Comparison of ENCODE assay signal across 37 cellular contexts in genomic region chr19:3645726-3646125, GRCh38.
"Had no signal": no experiment of that assay in that cellular context is flagged by ENCODE, and none has a peak within 500 bp of the region (broad histone marks: within the 10 kb centered on the region; RNA-seq: fewer than 3 reads in every experiment).

No MANE protein-coding gene starts in this region.

- H3K27ac ChIP-seq: adrenal gland, ascending aorta, breast epithelium, cardiac muscle cell, coronary artery, epithelial cell of prostate, esophagus squamous epithelium, heart right ventricle, WERI-Rb-1 had no signal

- ATAC-seq: activated CD4-positive, CD25-positive, alpha-beta regulatory T cell treated with anti-CD3 and anti-CD28 coated beads, Interleukin-2, amount 50 U/mL, for 24 hours; activated CD8-positive, alpha-beta memory T cell treated with anti-CD3 and anti-CD28 coated beads, Interleukin-2, amount 10 ng/mL, durations not matched to agents 7 days and 5 days; activated CD8-positive, alpha-beta T cell treated with anti-CD3 and anti-CD28 coated beads, Interleukin-2, amount 10 ng/mL, durations not matched to agents 7 days and 5 days; activated naive CD8-positive, alpha-beta T cell treated with anti-CD3 and anti-CD28 coated beads, Interleukin-2, amount 50 U/mL, for 24 hours; gastroesophageal sphincter; T-helper 17 cell had no signal

- H3K36me3 Mint-ChIP-seq: activated CD8-positive, alpha-beta memory T cell treated with anti-CD3 and anti-CD28 coated beads, Interleukin-2, amount 10 ng/mL, durations not matched to agents 7 days and 5 days; activated naive CD8-positive, alpha-beta T cell treated with anti-CD3 and anti-CD28 coated beads for 36 hours had no signal

- H3K9me3 Mint-ChIP-seq: activated B cell treated with CpG ODN at 0.5 μM for 24 hours; activated naive CD4-positive, alpha-beta T cell treated with anti-CD3 and anti-CD28 coated beads for 36 hours; activated naive CD4-positive, alpha-beta T cell treated with anti-CD3 and anti-CD28 coated beads, Interleukin-2, amount 50 U/mL, for 24 hours; activated naive CD8-positive, alpha-beta T cell treated with anti-CD3 and anti-CD28 coated beads for 36 hours; activated naive CD8-positive, alpha-beta T cell treated with anti-CD3 and anti-CD28 coated beads, Interleukin-2, amount 50 U/mL, for 24 hours; activated T-helper 1 cell treated with anti-CD3 and anti-CD28 coated beads, Interleukin-12 subunit alpha, Interleukin-12 subunit beta, Interleukin-2, Interleukin-4 antibody, amounts not matched to agents 30 ng/mL and 10 ng/mL and 1 ng/mL, durations not matched to agents 14 hours and 24 hours and 36 hours; activated T-helper 2 cell treated with anti-CD3 and anti-CD28 coated beads, Interferon-gamma antibody, Interleukin-2, Interleukin-4, amounts not matched to agents 10 μg/mL and 5 μg/mL and 100 μg/mL, durations not matched to agents 14 hours and 24 hours and 36 hours; brain; dendritic cell treated with granulocyte-macrophage colony-stimulating factor and Interleukin-4, amounts not matched to agents 40 ng/mL and 50 ng/mL, for 4 days; T-helper 2 cell treated with Interferon-gamma antibody and Interleukin-4, amounts not matched to agents 5 μg/mL and 100 μg/mL, for 36 hours had no signal

- DNase-seq: activated B cell treated with CpG ODN at 0.5 μM for 24 hours; activated CD4-positive, alpha-beta T cell treated with anti-CD3 and anti-CD28 coated beads for 48 hours; activated CD4-positive, alpha-beta T cell treated with anti-CD3 and anti-CD28 coated beads, Interleukin-2, amount 50 U/mL, for 1 hour; activated CD4-positive, alpha-beta T cell treated with anti-CD3 and anti-CD28 coated beads, Interleukin-2, amount 50 U/mL, for 48 hours; activated CD8-positive, alpha-beta memory T cell treated with anti-CD3 and anti-CD28 coated beads, Interleukin-2, amount 10 ng/mL, durations not matched to agents 7 days and 5 days; activated CD8-positive, alpha-beta memory T cell treated with anti-CD3 and anti-CD28 coated beads, Interleukin-2, amount 50 U/mL, for 4 hours; activated CD8-positive, alpha-beta T cell treated with anti-CD3 and anti-CD28 coated beads, Interleukin-2, amount 10 ng/mL, durations not matched to agents 7 days and 5 days; activated effector memory CD4-positive, alpha-beta T cell treated with anti-CD3 and anti-CD28 coated beads, Interleukin-2, amount 50 U/mL, for 16 hours; activated naive CD4-positive, alpha-beta T cell treated with anti-CD3 and anti-CD28 coated beads for 36 hours; activated naive CD8-positive, alpha-beta T cell treated with anti-CD3 and anti-CD28 coated beads for 36 hours; activated naive CD8-positive, alpha-beta T cell treated with anti-CD3 and anti-CD28 coated beads, Interleukin-2, amount 50 U/mL, for 24 hours; activated T-cell treated with anti-CD3 and anti-CD28 coated beads, Interleukin-2, amount 50 U/mL, for 1 hour; activated T-cell treated with anti-CD3 and anti-CD28 coated beads, Interleukin-2, amount 50 U/mL, for 48 hours; adrenal gland; central memory CD4-positive, alpha-beta T cell; cerebellar nuclear complex; effector CD4-positive, alpha-beta T cell; esophagus squamous epithelium; foreskin melanocyte; heart right ventricle; T-helper 1 cell; T-helper 17 cell; T1000; WERI-Rb-1 had no signal

- H3K4me1 Mint-ChIP-seq: activated B cell treated with CpG ODN at 0.5 μM for 24 hours; activated CD8-positive, alpha-beta memory T cell treated with anti-CD3 and anti-CD28 coated beads, Interleukin-2, amount 10 ng/mL, durations not matched to agents 7 days and 5 days; activated naive CD4-positive, alpha-beta T cell treated with anti-CD3 and anti-CD28 coated beads, Interleukin-2, amount 50 U/mL, for 24 hours; activated naive CD8-positive, alpha-beta T cell treated with anti-CD3 and anti-CD28 coated beads for 36 hours; activated naive CD8-positive, alpha-beta T cell treated with anti-CD3 and anti-CD28 coated beads, Interleukin-2, amount 50 U/mL, for 24 hours; brain; T-helper 17 cell had no signal

- H3K27me3 Mint-ChIP-seq: activated B cell treated with CpG ODN at 0.5 μM for 24 hours; activated CD8-positive, alpha-beta memory T cell treated with anti-CD3 and anti-CD28 coated beads, Interleukin-2, amount 10 ng/mL, durations not matched to agents 7 days and 5 days; activated naive CD4-positive, alpha-beta T cell treated with anti-CD3 and anti-CD28 coated beads, Interleukin-2, amount 50 U/mL, for 24 hours; activated naive CD8-positive, alpha-beta T cell treated with anti-CD3 and anti-CD28 coated beads for 36 hours; activated naive CD8-positive, alpha-beta T cell treated with anti-CD3 and anti-CD28 coated beads, Interleukin-2, amount 50 U/mL, for 24 hours; brain; dendritic cell treated with granulocyte-macrophage colony-stimulating factor and Interleukin-4, amounts not matched to agents 40 ng/mL and 50 ng/mL, for 4 days; T-helper 17 cell had no signal

- H3K27ac Mint-ChIP-seq: activated B cell treated with CpG ODN at 0.5 μM for 24 hours; activated CD8-positive, alpha-beta memory T cell treated with anti-CD3 and anti-CD28 coated beads, Interleukin-2, amount 10 ng/mL, durations not matched to agents 7 days and 5 days; activated CD8-positive, alpha-beta T cell treated with anti-CD3 and anti-CD28 coated beads, Interleukin-2, amount 10 ng/mL, durations not matched to agents 7 days and 5 days; activated naive CD4-positive, alpha-beta T cell treated with anti-CD3 and anti-CD28 coated beads for 36 hours; activated naive CD4-positive, alpha-beta T cell treated with anti-CD3 and anti-CD28 coated beads, Interleukin-2, amount 50 U/mL, for 24 hours; activated naive CD8-positive, alpha-beta T cell treated with anti-CD3 and anti-CD28 coated beads for 36 hours; activated naive CD8-positive, alpha-beta T cell treated with anti-CD3 and anti-CD28 coated beads, Interleukin-2, amount 50 U/mL, for 24 hours; activated T-helper 1 cell treated with anti-CD3 and anti-CD28 coated beads, Interleukin-12 subunit alpha, Interleukin-12 subunit beta, Interleukin-2, Interleukin-4 antibody, amounts not matched to agents 30 ng/mL and 10 ng/mL and 1 ng/mL, durations not matched to agents 14 hours and 24 hours and 36 hours; activated T-helper 2 cell treated with anti-CD3 and anti-CD28 coated beads, Interferon-gamma antibody, Interleukin-2, Interleukin-4, amounts not matched to agents 10 μg/mL and 5 μg/mL and 100 μg/mL, durations not matched to agents 14 hours and 24 hours and 36 hours; dendritic cell treated with granulocyte-macrophage colony-stimulating factor and Interleukin-4, amounts not matched to agents 40 ng/mL and 50 ng/mL, for 4 days; T-helper 17 cell; T-helper 2 cell treated with Interferon-gamma antibody and Interleukin-4, amounts not matched to agents 5 μg/mL and 100 μg/mL, for 36 hours had no signal

- H3K4me3 Mint-ChIP-seq: activated B cell treated with CpG ODN at 0.5 μM for 24 hours; activated CD8-positive, alpha-beta memory T cell treated with anti-CD3 and anti-CD28 coated beads, Interleukin-2, amount 10 ng/mL, durations not matched to agents 7 days and 5 days; activated CD8-positive, alpha-beta T cell treated with anti-CD3 and anti-CD28 coated beads, Interleukin-2, amount 10 ng/mL, durations not matched to agents 7 days and 5 days; activated naive CD4-positive, alpha-beta T cell treated with anti-CD3 and anti-CD28 coated beads for 36 hours; activated naive CD4-positive, alpha-beta T cell treated with anti-CD3 and anti-CD28 coated beads, Interleukin-2, amount 50 U/mL, for 24 hours; activated naive CD8-positive, alpha-beta T cell treated with anti-CD3 and anti-CD28 coated beads for 36 hours; activated naive CD8-positive, alpha-beta T cell treated with anti-CD3 and anti-CD28 coated beads, Interleukin-2, amount 50 U/mL, for 24 hours; activated T-helper 1 cell treated with anti-CD3 and anti-CD28 coated beads, Interleukin-12 subunit alpha, Interleukin-12 subunit beta, Interleukin-2, Interleukin-4 antibody, amounts not matched to agents 30 ng/mL and 10 ng/mL and 1 ng/mL, durations not matched to agents 14 hours and 24 hours and 36 hours; brain; dendritic cell treated with granulocyte-macrophage colony-stimulating factor and Interleukin-4, amounts not matched to agents 40 ng/mL and 50 ng/mL, for 4 days; T-helper 17 cell; T-helper 2 cell treated with Interferon-gamma antibody and Interleukin-4, amounts not matched to agents 5 μg/mL and 100 μg/mL, for 36 hours had no signal
